In genomic region chrY:12981074-12981473, GRCh38 we compare ENCODE assay signal across 23 cellular contexts.
"Had no signal": no experiment of that assay in that cellular context is flagged by ENCODE, and none has a peak within 500 bp of the region (broad histone marks: within the 10 kb centered on the region; RNA-seq: fewer than 3 reads in every experiment).

No MANE protein-coding gene starts in this region.

- H3K9me3 Mint-ChIP-seq: activated naive CD8-positive, alpha-beta T cell treated with anti-CD3 and anti-CD28 coated beads, Interleukin-2, amount 10 ng/mL, durations not matched to agents 7 days and 5 days; activated T-cell treated with anti-CD3 and anti-CD28 coated beads, Interleukin-2, amount 50 U/mL, for 24 hours; activated T-helper 1 cell treated with anti-CD3 and anti-CD28 coated beads, Interleukin-12 subunit alpha, Interleukin-12 subunit beta, Interleukin-2, Interleukin-4 antibody, amounts not matched to agents 30 ng/mL and 10 ng/mL and 1 ng/mL, durations not matched to agents 14 hours and 24 hours and 36 hours; T-cell had no signal

- DNase-seq: activated CD4-positive, alpha-beta T cell treated with anti-CD3 and anti-CD28 coated beads for 4 hours; activated CD4-positive, CD25-positive, alpha-beta regulatory T cell; activated CD8-positive, alpha-beta memory T cell treated with anti-CD3 and anti-CD28 coated beads, Interleukin-2, amount 10 ng/mL, durations not matched to agents 7 days and 5 days; activated effector memory CD4-positive, alpha-beta T cell treated with Interleukin-2 at 50 U/mL for 16 hours; activated naive CD4-positive, alpha-beta T cell treated with Interleukin-2 at 50 U/mL for 16 hours; activated naive CD8-positive, alpha-beta T cell treated with anti-CD3 and anti-CD28 coated beads, Interleukin-2, amount 10 ng/mL, durations not matched to agents 7 days and 5 days; activated T-cell treated with anti-CD3 and anti-CD28 coated beads, Interleukin-2, amount 50 U/mL, for 24 hours; adrenal gland; anterior cingulate cortex; caudate nucleus; MG63; NCI-H1048; NCI-H146; NCI-H187 treated with DMSO at 0.1 percent for 48 hours; NCI-H2081 treated with DMSO at 0.1 percent for 48 hours; NCI-H446; NCI-H524; RPMI8226; T-cell; T1000 had no signal

- ATAC-seq: activated CD8-positive, alpha-beta memory T cell treated with anti-CD3 and anti-CD28 coated beads, Interleukin-2, amount 10 ng/mL, durations not matched to agents 7 days and 5 days; Panc1; Right ventricle myocardium inferior; T-cell had no signal

- H3K36me3 Mint-ChIP-seq: activated CD8-positive, alpha-beta memory T cell treated with anti-CD3 and anti-CD28 coated beads, Interleukin-2, amount 10 ng/mL, durations not matched to agents 7 days and 5 days; activated naive CD8-positive, alpha-beta T cell treated with anti-CD3 and anti-CD28 coated beads, Interleukin-2, amount 10 ng/mL, durations not matched to agents 7 days and 5 days; T-cell had no signal

- H3K27ac Mint-ChIP-seq: activated CD8-positive, alpha-beta memory T cell treated with anti-CD3 and anti-CD28 coated beads, Interleukin-2, amount 10 ng/mL, durations not matched to agents 7 days and 5 days; activated naive CD8-positive, alpha-beta T cell treated with anti-CD3 and anti-CD28 coated beads, Interleukin-2, amount 10 ng/mL, durations not matched to agents 7 days and 5 days; activated T-cell treated with anti-CD3 and anti-CD28 coated beads, Interleukin-2, amount 50 U/mL, for 24 hours; activated T-helper 1 cell treated with anti-CD3 and anti-CD28 coated beads, Interleukin-12 subunit alpha, Interleukin-12 subunit beta, Interleukin-2, Interleukin-4 antibody, amounts not matched to agents 30 ng/mL and 10 ng/mL and 1 ng/mL, durations not matched to agents 14 hours and 24 hours and 36 hours; T-cell had no signal
